17 cellular contexts compared by ENCODE assay signal in genomic region chr15:39434126-39434525, GRCh38.
DNase-seq lines count a peak whose midpoint lies in the region; ATAC-seq and TF ChIP-seq lines count a peak whose summit lies in the region.
"Had no signal": no experiment of that assay in that cellular context is flagged by ENCODE, and none has a peak within 500 bp of the region (broad histone marks: within the 10 kb centered on the region; RNA-seq: fewer than 3 reads in every experiment).

No MANE protein-coding gene starts in this region.

- TF ChIP-seq CTCF in Caco-2 (IDR thresholded peaks at IDR 0.05; ENCODE audit: insufficient read depth in 1 of 2, low read depth in 1 of 2, low read length in 1 of 2, severe bottlenecking in 1 of 2, unreplicated experiment in 1 of 2) = no peak
- no peak for TF ChIP-seq CTCF in ascending aorta (IDR thresholded peaks at IDR 0.05)

- intact Hi-C loops in Caco-2 (cut with micrococcal nuclease; ENCODE audit: unreplicated experiment) = loop anchor here (10.0 kb wide), 1 partner anchor 79 kb away; no protein-coding TSS in a partner anchor
- intact Hi-C loops in ascending aorta (cut with DNase I) = no loop called here
- intact Hi-C loops in sciatic nerve (cut with DNase I) = no loop called here

- H3K9me3 ChIP-seq in Caco-2 (no peaks in the 10 kb centered on the region), ascending aorta (no peaks in the 10 kb centered on the region)

- H3K4me1 Mint-ChIP-seq in Caco-2 (ENCODE audit: low read depth, unreplicated experiment) = peaks cover 21% of the 10 kb centered on the region

- peaks cover 10% of the 10 kb centered on the region for H3K9me3 Mint-ChIP-seq in Caco-2 (ENCODE audit: unreplicated experiment)

- no peak overlapping the region for H3K4me3 Mint-ChIP-seq in Caco-2 (ENCODE audit: unreplicated experiment)
- H3K4me3 Mint-ChIP-seq: IgD-negative memory B cell had no signal

- DNase-seq in Caco-2 (no peak), ascending aorta (ENCODE audit: low spot score in 2 of 2) (no peak), left kidney (ENCODE audit: low read depth, low spot score) (peak; percentile 62), sciatic nerve (ENCODE audit: low spot score) (no peak), NCI-H82 (lab: John Stamatoyannopoulos, UW) (no peak), mucosa of gallbladder (ENCODE audit: low spot score) (no peak), NCI-H446 treated with DMSO at 0.1 percent for 48 hours (lab: John Stamatoyannopoulos, UW) (no peak)
- DNase-seq: COR-L47; HCEC 1CT; NCI-H2107; NCI-H226; NCI-H526 treated with DMSO at 0.1 percent for 48 hours; NK-92 treated with Interleukin-12 subunit alpha and Interleukin-12 subunit beta, amount 100 ng/mL, for 24 hours had no signal

- no TSS peak for BruUV-seq in Caco-2 (replicated peaks; lab: Mats Ljungman, UMichigan)

- H3K27ac Mint-ChIP-seq in Caco-2 (ENCODE audit: unreplicated experiment) = peak overlapping the region; percentile 15
- H3K27ac Mint-ChIP-seq: IgD-negative memory B cell had no signal

- ATAC-seq in sciatic nerve (peak; percentile 42), GM18511 (IDR thresholded peaks at IDR 0.05; ENCODE audit: unreplicated experiment) (no peak)

- H3K4me1 ChIP-seq in Caco-2 = peaks cover 24% of the 10 kb centered on the region
- peaks cover 0 to 19% of the 10 kb centered on the region in 2 donors for H3K4me1 ChIP-seq in ascending aorta

- H3K36me3 Mint-ChIP-seq in Caco-2 (ENCODE audit: insufficient read depth, unreplicated experiment) = no peaks in the 10 kb centered on the region
- H3K36me3 Mint-ChIP-seq: CD14-positive monocyte, IgD-negative memory B cell had no signal

- CTCF ChIA-PET in Caco-2 (lab: Charles Lee) = no interaction called here

- H3K27me3 ChIP-seq in Caco-2 (replicated peaks; ENCODE audit: control insufficient read depth, insufficient read depth, low read length) = no peaks in the 10 kb centered on the region
- no peaks in the 10 kb centered on the region for H3K27me3 ChIP-seq in ascending aorta

- no peak overlapping the region for H3K4me3 ChIP-seq in Caco-2 (ENCODE audit: low read depth, low read length)
- peak overlapping the region in 1 of 2 donors; percentile 9 for H3K4me3 ChIP-seq in ascending aorta

- peak overlapping the region; percentile 35 to 48 for H3K27ac ChIP-seq in ascending aorta
- H3K27ac ChIP-seq: RWPE1 had no signal

- POLR2A ChIA-PET in Caco-2 (lab: Charles Lee) = no interaction called here

- H3K27me3 Mint-ChIP-seq in Caco-2 (ENCODE audit: insufficient read depth, unreplicated experiment) = no peaks in the 10 kb centered on the region

- no peaks in the 10 kb centered on the region for H3K36me3 ChIP-seq in Caco-2 (ENCODE audit: control insufficient read depth, insufficient read depth, low read length)
- H3K36me3 ChIP-seq in ascending aorta = no peaks in the 10 kb centered on the region
